ENCODE assay signal across 25 cellular contexts in the genomic region with DNA sequence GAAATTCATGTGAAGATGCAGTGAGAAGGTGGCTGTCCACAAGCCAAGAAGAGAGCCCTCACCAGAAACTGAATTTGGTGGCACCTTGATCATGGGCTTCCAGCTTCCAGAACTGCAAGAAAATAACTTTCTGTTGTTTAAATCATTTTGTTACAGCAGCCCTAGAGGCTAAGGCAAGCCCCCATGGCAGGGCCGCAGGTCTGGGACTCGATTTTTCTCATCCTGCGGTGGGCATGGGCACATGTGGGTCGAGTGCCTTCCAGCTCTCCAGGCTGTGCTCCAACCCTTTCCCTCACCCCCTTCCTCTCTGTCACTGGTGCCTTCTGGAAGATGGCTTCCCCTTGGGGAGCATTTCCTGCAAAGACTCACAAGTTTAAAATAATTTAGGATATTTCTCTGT. TPM values are rescaled to one million over a fixed set of nuclear protein-coding genes. Genes with fewer than 3 reads are reported as not detected.
A peak's percentile ranks its signal among the peaks of the same experiment; 100 is the strongest.
DNase-seq lines count a peak whose midpoint lies in the region; ATAC-seq and TF ChIP-seq lines count a peak whose summit lies in the region.
"Had no signal": no experiment of that assay in that cellular context is flagged by ENCODE, and none has a peak within 500 bp of the region (broad histone marks: within the 10 kb centered on the region; RNA-seq: fewer than 3 reads in every experiment).

No MANE protein-coding gene starts in this region.

- no peaks in the 10 kb centered on the region for H3K9me3 ChIP-seq in BE2C
- no peaks in the 10 kb centered on the region for H3K9me3 ChIP-seq in Peyer's patch

- peaks cover 14% of the 10 kb centered on the region for H3K9me3 Mint-ChIP-seq in dendritic cell treated with granulocyte-macrophage colony-stimulating factor and Interleukin-4, amounts not matched to agents 40 ng/mL and 50 ng/mL, for 4 days
- H3K9me3 Mint-ChIP-seq in osteocyte (ENCODE audit: unreplicated experiment): peaks cover 22% of the 10 kb centered on the region

- ATAC-seq in Right ventricle myocardium inferior (no peak), left ventricle myocardium superior (no peak)
- ATAC-seq: HCT116, PC-3 had no signal

- no peak overlapping the region for H3K27ac ChIP-seq in Peyer's patch

- H3K4me1 ChIP-seq in BE2C: no peaks in the 10 kb centered on the region
- H3K4me1 ChIP-seq in Peyer's patch: no peaks in the 10 kb centered on the region

- no peak overlapping the region for H3K4me3 ChIP-seq in BE2C (ENCODE audit: low read depth, low read length)
- H3K4me3 ChIP-seq in Peyer's patch: no peak overlapping the region
- H3K4me3 ChIP-seq: MG63 had no signal

- H3K36me3 Mint-ChIP-seq in dendritic cell treated with granulocyte-macrophage colony-stimulating factor and Interleukin-4, amounts not matched to agents 40 ng/mL and 50 ng/mL, for 4 days (ENCODE audit: low read depth): peaks cover 73% of the 10 kb centered on the region
- peaks cover 56% of the 10 kb centered on the region for H3K36me3 Mint-ChIP-seq in osteocyte (ENCODE audit: unreplicated experiment)
- H3K36me3 Mint-ChIP-seq: CD4-positive, alpha-beta memory T cell had no signal

- H3K36me3 ChIP-seq in BE2C: no peaks in the 10 kb centered on the region
- no peaks in the 10 kb centered on the region for H3K36me3 ChIP-seq in Peyer's patch

- peak overlapping the region; percentile 95 for H3K27ac Mint-ChIP-seq in dendritic cell treated with granulocyte-macrophage colony-stimulating factor and Interleukin-4, amounts not matched to agents 40 ng/mL and 50 ng/mL, for 4 days
- peak overlapping the region; percentile 20 for H3K27ac Mint-ChIP-seq in osteocyte (ENCODE audit: unreplicated experiment)
- H3K27ac Mint-ChIP-seq: CD4-positive, alpha-beta memory T cell had no signal

- no peak overlapping the region for H3K4me3 Mint-ChIP-seq in dendritic cell treated with granulocyte-macrophage colony-stimulating factor and Interleukin-4, amounts not matched to agents 40 ng/mL and 50 ng/mL, for 4 days
- H3K4me3 Mint-ChIP-seq in osteocyte (ENCODE audit: unreplicated experiment): no peak overlapping the region
- H3K4me3 Mint-ChIP-seq: CD4-positive, alpha-beta memory T cell had no signal

- H3K27me3 ChIP-seq in BE2C (no peaks in the 10 kb centered on the region), Peyer's patch (no peaks in the 10 kb centered on the region)
- H3K27me3 ChIP-seq: MG63 had no signal

- DNase-seq in Right ventricle myocardium inferior (ENCODE audit: missing footprints) (peak; percentile 41), left ventricle myocardium superior (no peak), osteocyte (ENCODE audit: extremely low spot score, unreplicated experiment) (peak; percentile 62), NCI-H82 treated with DMSO at 0.1 percent for 48 hours (lab: John Stamatoyannopoulos, UW; ENCODE audit: unreplicated experiment) (no peak), BE2C (no peak), Peyer's patch (no peak)
- DNase-seq: AML-193; C1 segment of cervical spinal cord; CD4-positive, alpha-beta memory T cell; COR-L47; DMS53; GOT3; KBM-7; MG63; NCI-H1105 treated with DMSO at 0.1 percent for 48 hours; NCI-H146; NCI-H1930; NCI-H2107; NCI-H524 treated with DMSO at 0.1 percent for 48 hours; NCI-H774; NK-92 treated with Interleukin-12 subunit alpha and Interleukin-12 subunit beta, amount 100 ng/mL, for 24 hours; PC-3; SHP77 had no signal

- TF ChIP-seq CTCF in osteocyte (IDR thresholded peaks at IDR 0.05) (no peak), BE2C (IDR thresholded peaks at IDR 0.05; ENCODE audit: low read depth, low read length) (no peak), Peyer's patch (IDR thresholded peaks at IDR 0.05) (no peak)

- no peak for TF ChIP-seq POLR2A in Peyer's patch (IDR thresholded peaks at IDR 0.05)

- H3K4me1 Mint-ChIP-seq in dendritic cell treated with granulocyte-macrophage colony-stimulating factor and Interleukin-4, amounts not matched to agents 40 ng/mL and 50 ng/mL, for 4 days (ENCODE audit: low read depth): peaks cover 56% of the 10 kb centered on the region
- H3K4me1 Mint-ChIP-seq in osteocyte (ENCODE audit: unreplicated experiment): peaks cover 1% of the 10 kb centered on the region
- H3K4me1 Mint-ChIP-seq: CD4-positive, alpha-beta memory T cell had no signal

- H3K27me3 Mint-ChIP-seq in dendritic cell treated with granulocyte-macrophage colony-stimulating factor and Interleukin-4, amounts not matched to agents 40 ng/mL and 50 ng/mL, for 4 days: no peaks in the 10 kb centered on the region
- H3K27me3 Mint-ChIP-seq in osteocyte (ENCODE audit: unreplicated experiment): no peaks in the 10 kb centered on the region

- intact Hi-C loops in Right ventricle myocardium inferior (cut with DNase I) (no loop called here), left ventricle myocardium superior (cut with micrococcal nuclease) (no loop called here)
- intact Hi-C loops in dendritic cell treated with granulocyte-macrophage colony-stimulating factor and Interleukin-4, amounts not matched to agents 40 ng/mL and 50 ng/mL, for 4 days (cut with micrococcal nuclease): no loop called here

RNA-seq across cellular contexts. Expression of gene AHRR, which starts 40.7 kb away (rescaled TPM):
- total RNA-seq in Right ventricle myocardium inferior: 2.1 TPM
- total RNA-seq in left ventricle myocardium superior: 2.1 TPM
- total RNA-seq in osteocyte: 54.9 and 55.8 TPM in 2 replicates
- 0.93 TPM for polyA plus RNA-seq in BE2C (2012; ENCODE audit: insufficient read depth, insufficient read length, low read depth)
- total RNA-seq in Peyer's patch: 10 to 100 TPM in 1 of 4 donors, 1 to 10 TPM in 3; 1.6 to 28.1 (median 2.4) TPM

Comparison
In these comparisons a context has a peak if more than half of its experiments do, and no peak if none do; other contexts are left out.
1. DNase-seq: peak in Right ventricle myocardium inferior (single experiment) and osteocyte (single experiment); none in left ventricle myocardium superior (single experiment), NCI-H82 treated with DMSO at 0.1 percent for 48 hours (single experiment), BE2C (single experiment) and Peyer's patch (0 of 3).